In genomic region chr17:47733047-47733413, GRCh38 we compare ENCODE assay signal across 8 cellular contexts. TPM values are rescaled to one million over a fixed set of nuclear protein-coding genes. Genes with fewer than 3 reads are reported as not detected.
DNase-seq lines count a peak whose midpoint lies in the region; ATAC-seq and TF ChIP-seq lines count a peak whose summit lies in the region.

TSS of gene TBX21 (plus strand) at chr17:47733236. CDS start at chr17:47733455, 219 bp downstream.

- H3K4ac ChIP-seq in neuronal stem cell (ENCODE audit: low read length): no peak within 1 kb of the TSS

- peak within 1 kb of the TSS; percentile 40 for H2AK5ac ChIP-seq in neuronal stem cell (ENCODE audit: low read depth, low read length)

- no peak within 1 kb of the TSS for H2BK5ac ChIP-seq in neuronal stem cell (ENCODE audit: low read length)

- H3K14ac ChIP-seq in neuronal stem cell (ENCODE audit: low read length): peak within 1 kb of the TSS; percentile 27

- peaks cover 88% of the 10 kb centered on the region for H3K27me3 ChIP-seq in ACC112 (ENCODE audit: insufficient read depth, low read length)
- H3K27me3 ChIP-seq in neuronal stem cell (ENCODE audit: control insufficient read depth in 3 of 3, insufficient read depth in 3 of 3, low read depth in 1 of 3, low read length in 3 of 3): peaks cover 11 to 92% (median 44%) of the 10 kb centered on the region in 3 experiments
- peaks cover 0 to 69% of the 10 kb centered on the region in 2 donors for H3K27me3 ChIP-seq in tibial artery

- peak within 1 kb of the TSS; percentile 35 for H3K18ac ChIP-seq in neuronal stem cell (ENCODE audit: low read length)

- peak; percentile 64 for ATAC-seq in GM18868 (IDR thresholded peaks at IDR 0.05; ENCODE audit: unreplicated experiment)
- ATAC-seq in HG03139 (IDR thresholded peaks at IDR 0.05; ENCODE audit: unreplicated experiment): peak; percentile 53

- no peak within 1 kb of the TSS for H4K8ac ChIP-seq in neuronal stem cell (ENCODE audit: low read depth, low read length)

- H3K9ac ChIP-seq in neuronal stem cell (ENCODE audit: low read depth, low read length, poor library complexity): peak within 1 kb of the TSS; percentile 53

- H3K79me1 ChIP-seq in neuronal stem cell (ENCODE audit: low read depth, low read length): no peaks in the 10 kb centered on the region

- DNase-seq in NCI-H748 (lab: John Stamatoyannopoulos, UW; ENCODE audit: unreplicated experiment) (peak; percentile 85), erythroblast (lab: John Stamatoyannopoulos, UW) (peak; percentile 54 to 66), neuronal stem cell (ENCODE audit: low spot score) (peak; percentile 76), tibial artery (peak; percentile 46 to 69)
- DNase-seq in activated CD8-positive, alpha-beta memory T cell treated with anti-CD3 and anti-CD28 coated beads for 4 hours (ENCODE audit: low read depth in 2 of 2): peak; percentile 88 to 93

- H3K4me3 ChIP-seq in ACC112 (ENCODE audit: low read depth, low read length): peak within 1 kb of the TSS; percentile 60
- H3K4me3 ChIP-seq in neuronal stem cell (ENCODE audit: low read length in 2 of 2): peak within 1 kb of the TSS in 1 of 2 donors; percentile 80
- H3K4me3 ChIP-seq in tibial artery: peak within 1 kb of the TSS; percentile 20 to 50

- H3K4me1 ChIP-seq in ACC112 (ENCODE audit: control insufficient read depth, insufficient read depth, low read length, unreplicated experiment) (no peaks in the 10 kb centered on the region), neuronal stem cell (ENCODE audit: control insufficient read depth in 2 of 2, insufficient read depth in 1 of 2, low read depth in 1 of 2, low read length in 2 of 2) (peaks cover 3 to 4% of the 10 kb centered on the region in 2 donors), tibial artery (peaks cover 0 to 17% (median 12%) of the 10 kb centered on the region in 4 donors)

- H3K9me3 ChIP-seq in neuronal stem cell (replicated peaks in 1 of 2; ENCODE audit: control insufficient read depth in 2 of 2, insufficient read depth in 1 of 2, low read depth in 1 of 2, low read length in 2 of 2) (no peaks in the 10 kb centered on the region), tibial artery (no peaks in the 10 kb centered on the region)

- H2BK15ac ChIP-seq in neuronal stem cell (ENCODE audit: low read length): no peak within 1 kb of the TSS

- WGBS in neuronal stem cell (ENCODE audit: extremely low coverage in 2 of 2, insufficient read length in 2 of 2, insufficient replicate concordance in 1 of 2), 2 donors: no CpG with 5 or more reads among the region's 35 CpGs

- no peak for TF ChIP-seq CTCF in tibial artery (IDR thresholded peaks at IDR 0.05)

- intact Hi-C loops in tibial artery (cut with DNase I; ENCODE audit: low total_unique reads): no loop called here

- no peak within 1 kb of the TSS for H4K91ac ChIP-seq in neuronal stem cell (ENCODE audit: low read depth, low read length, poor library complexity)

- peak within 1 kb of the TSS; percentile 73 for H3K4me2 ChIP-seq in neuronal stem cell (ENCODE audit: insufficient read depth, low read length, poor library complexity, severe bottlenecking)

- peak within 1 kb of the TSS; percentile 75 for H3K23ac ChIP-seq in neuronal stem cell (ENCODE audit: low read depth, low read length, poor library complexity)

- H2BK120ac ChIP-seq in neuronal stem cell (ENCODE audit: low read depth, low read length): no peak within 1 kb of the TSS

- H2AFZ ChIP-seq in ACC112 (ENCODE audit: low read length, unreplicated experiment) (peak within 1 kb of the TSS; percentile 25), neuronal stem cell (ENCODE audit: low read length) (peak within 1 kb of the TSS; percentile 86)

- TF ChIP-seq POLR2A in erythroblast (IDR thresholded peaks at IDR 0.05; ENCODE audit: low read length): no peak

- H2BK12ac ChIP-seq in neuronal stem cell (ENCODE audit: low read length): peak within 1 kb of the TSS; percentile 26

- H3K27ac ChIP-seq in ACC112 (ENCODE audit: low read depth, low read length): no peak within 1 kb of the TSS
- no peak within 1 kb of the TSS for H3K27ac ChIP-seq in neuronal stem cell (replicated peaks; ENCODE audit: low read length)
- no peak within 1 kb of the TSS for H3K27ac ChIP-seq in tibial artery

- H3K36me3 ChIP-seq in ACC112 (ENCODE audit: insufficient read depth, low read length) (no peaks in the 10 kb centered on the region), neuronal stem cell (replicated peaks in 1 of 2; ENCODE audit: control insufficient read depth in 2 of 2, insufficient read depth in 2 of 2, low read length in 2 of 2) (no peaks in the 10 kb centered on the region), tibial artery (no peaks in the 10 kb centered on the region)

- no peaks in the 10 kb centered on the region for H3K79me2 ChIP-seq in ACC112 (ENCODE audit: control insufficient read depth, insufficient read depth, low read length, unreplicated experiment)

RNA-seq across cellular contexts. Expression of gene TBX21, which starts in this region (rescaled TPM):
- not detected for polyA plus RNA-seq in neuronal stem cell (2013, experiment 1 of 2)
- 0.01 TPM for polyA plus RNA-seq in neuronal stem cell (2013, experiment 2 of 2)
